In the genomic region with DNA sequence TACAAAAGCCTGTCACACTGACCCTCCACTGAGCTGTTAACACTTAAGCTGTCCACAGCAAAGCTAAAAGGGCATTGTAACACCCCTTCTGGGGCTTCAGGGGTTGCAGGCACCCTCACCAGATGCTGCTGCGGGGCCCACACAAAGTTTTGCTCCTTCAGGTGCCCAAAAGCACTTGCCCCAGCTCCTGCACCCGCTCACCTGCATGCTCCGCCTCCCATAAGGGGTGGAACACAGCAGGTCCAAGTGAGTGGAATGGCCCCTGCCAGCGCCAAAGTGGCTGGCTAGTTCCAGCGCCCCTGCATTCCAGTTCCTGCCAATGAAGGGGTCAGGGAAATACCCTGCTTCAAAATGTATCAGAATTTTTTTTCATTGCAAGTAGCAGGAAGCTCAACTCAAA, we compare ENCODE assay signal across 36 cellular contexts. TPM values are rescaled to one million over a fixed set of nuclear protein-coding genes. Genes with fewer than 3 reads are reported as not detected.
"Had no signal": no experiment of that assay in that cellular context is flagged by ENCODE, and none has a peak within 500 bp of the region (broad histone marks: within the 10 kb centered on the region; RNA-seq: fewer than 3 reads in every experiment).

No MANE protein-coding gene starts in this region.

- H3K9me3 Mint-ChIP-seq: activated B cell treated with CpG ODN at 0.5 μM for 24 hours; activated CD8-positive, alpha-beta T cell treated with anti-CD3 and anti-CD28 coated beads for 36 hours; activated T-cell treated with anti-CD3 and anti-CD28 coated beads, Interleukin-2, amount 50 U/mL, for 4 hours; activated T-helper 17 cell treated with anti-CD3 and anti-CD28 coated beads, Interleukin-2, amount 50 U/mL, for 72 hours; central memory CD8-positive, alpha-beta T cell; T-helper 2 cell treated with Interferon-gamma antibody and Interleukin-4, amounts not matched to agents 5 μg/mL and 100 μg/mL, for 36 hours had no signal

- H3K36me3 Mint-ChIP-seq: activated naive CD8-positive, alpha-beta T cell had no signal

- DNase-seq: activated B cell treated with CpG ODN at 0.5 μM for 24 hours; activated CD4-positive, alpha-beta T cell treated with anti-CD3 and anti-CD28 coated beads for 48 hours; activated CD4-positive, alpha-beta T cell treated with anti-CD3 and anti-CD28 coated beads, Interleukin-2, amount 50 U/mL, for 1 hour; activated CD4-positive, alpha-beta T cell treated with anti-CD3 and anti-CD28 coated beads, Interleukin-2, amount 50 U/mL, for 48 hours; activated CD8-positive, alpha-beta memory T cell treated with anti-CD3 and anti-CD28 coated beads for 24 hours; activated CD8-positive, alpha-beta T cell treated with anti-CD3 and anti-CD28 coated beads for 36 hours; activated effector memory CD4-positive, alpha-beta T cell treated with Interleukin-2 at 50 U/mL for 16 hours; activated gamma-delta T cell treated with Interleukin-2 at 50 U/mL for 16 hours; activated naive CD4-positive, alpha-beta T cell treated with anti-CD3 and anti-CD28 coated beads, Interleukin-2, amount 50 U/mL, for 16 hours; activated naive CD4-positive, alpha-beta T cell treated with Interleukin-2 at 50 U/mL for 16 hours; activated T-cell treated with anti-CD3 and anti-CD28 coated beads, Interleukin-2, amount 50 U/mL, for 4 hours; amniotic stem cell; anterior cingulate cortex; brain microvascular endothelial cell; cortex of kidney; effector CD8-positive, alpha-beta T cell; esophagus squamous epithelium; foreskin melanocyte; T-helper 1 cell; T-helper 17 cell; T1000; WERI-Rb-1 had no signal

- H3K4me3 Mint-ChIP-seq: activated B cell treated with CpG ODN at 0.5 μM for 24 hours; activated CD8-positive, alpha-beta T cell treated with anti-CD3 and anti-CD28 coated beads for 36 hours; activated naive CD8-positive, alpha-beta T cell; activated T-cell treated with anti-CD3 and anti-CD28 coated beads, Interleukin-2, amount 50 U/mL, for 4 hours; activated T-helper 17 cell treated with anti-CD3 and anti-CD28 coated beads, Interleukin-2, amount 50 U/mL, for 72 hours; central memory CD8-positive, alpha-beta T cell; T-helper 17 cell; T-helper 2 cell treated with Interferon-gamma antibody and Interleukin-4, amounts not matched to agents 5 μg/mL and 100 μg/mL, for 36 hours had no signal

- H3K4me1 Mint-ChIP-seq: activated T-helper 17 cell treated with anti-CD3 and anti-CD28 coated beads, Interleukin-2, amount 50 U/mL, for 72 hours; central memory CD8-positive, alpha-beta T cell; T-helper 17 cell had no signal

- H3K27ac ChIP-seq: brain microvascular endothelial cell, epithelial cell of prostate, WERI-Rb-1 had no signal

- H3K9me3 ChIP-seq: esophagus squamous epithelium, gastroesophageal sphincter had no signal

- H3K27me3 ChIP-seq: brain microvascular endothelial cell, esophagus squamous epithelium, gastroesophageal sphincter had no signal

- ATAC-seq: activated CD4-positive, CD25-positive, alpha-beta regulatory T cell treated with anti-CD3 and anti-CD28 coated beads, Interleukin-2, amount 50 U/mL, for 24 hours; activated CD8-positive, alpha-beta T cell treated with anti-CD3 and anti-CD28 coated beads for 36 hours; activated T-cell treated with anti-CD3 and anti-CD28 coated beads, Interleukin-2, amount 50 U/mL, for 4 hours; activated T-helper 17 cell treated with anti-CD3 and anti-CD28 coated beads, Interleukin-2, amount 50 U/mL, for 72 hours; gastroesophageal sphincter; T-helper 17 cell had no signal

- FAIRE-seq: astrocyte, colon, endometrium had no signal

- H3K27ac Mint-ChIP-seq: activated B cell treated with CpG ODN at 0.5 μM for 24 hours; activated CD8-positive, alpha-beta T cell treated with anti-CD3 and anti-CD28 coated beads for 36 hours; activated naive CD8-positive, alpha-beta T cell; activated T-helper 17 cell treated with anti-CD3 and anti-CD28 coated beads, Interleukin-2, amount 50 U/mL, for 72 hours; T-helper 17 cell; T-helper 2 cell treated with Interferon-gamma antibody and Interleukin-4, amounts not matched to agents 5 μg/mL and 100 μg/mL, for 36 hours had no signal

- H3K4me3 ChIP-seq: esophagus squamous epithelium, gastroesophageal sphincter had no signal

- H3K36me3 ChIP-seq: brain microvascular endothelial cell, esophagus squamous epithelium, WERI-Rb-1 had no signal

RNA-seq across cellular contexts. Expression of a gene that starts 7.3 kb away (rescaled TPM):
- total RNA-seq: activated B cell treated with CpG ODN at 0.5 μM for 24 hours; activated CD8-positive, alpha-beta T cell treated with anti-CD3 and anti-CD28 coated beads for 36 hours; activated T-cell treated with anti-CD3 and anti-CD28 coated beads, Interleukin-2, amount 50 U/mL, for 4 hours; activated T-helper 17 cell treated with anti-CD3 and anti-CD28 coated beads, Interleukin-2, amount 50 U/mL, for 72 hours; cerebellum; endothelial cell of umbilical vein; fibroblast of lung; glomerular endothelial cell had no signal
- polyA plus RNA-seq: endothelial cell of umbilical vein, fibroblast of lung had no signal
